Comparison of ENCODE assay signal across 9 cellular contexts in genomic region chr6:127342946-127343752, GRCh38. TPM values are rescaled to one million over a fixed set of nuclear protein-coding genes. Genes with fewer than 3 reads are reported as not detected.
DNase-seq lines count a peak whose midpoint lies in the region; ATAC-seq lines count a peak whose summit lies in the region.
"Had no signal": no experiment of that assay in that cellular context is flagged by ENCODE, and none has a peak within 500 bp of the region (broad histone marks: within the 10 kb centered on the region; RNA-seq: fewer than 3 reads in every experiment).

ECHDC1 (minus strand) TSS chr6:127343609; CDS start chr6:127331028, 12,581 bp downstream.

- CTCF ChIA-PET in activated CD4-positive, alpha-beta memory T cell treated with anti-CD3 and anti-CD28 coated beads, Interleukin-2, amount 10 ng/mL, durations not matched to agents 7 days and 5 days (lab: Charles Lee) = interaction anchor here (0.7 to 1.6 kb wide), 6 partner anchors 10 to 175 kb away, joined by 3 to 10 read pairs (median 4); partner anchors contain the start of gene RNF146

- H2BK5ac ChIP-seq in mesendoderm (ENCODE audit: low read length) = peak within 1 kb of the TSS; percentile 91

- peaks cover 4% of the 10 kb centered on the region for H3K79me1 ChIP-seq in mesendoderm (ENCODE audit: low read length)

- H3K36me3 Mint-ChIP-seq in activated CD4-positive, alpha-beta memory T cell treated with anti-CD3 and anti-CD28 coated beads, Interleukin-2, amount 10 ng/mL, durations not matched to agents 7 days and 5 days (ENCODE audit: low read depth) = no peaks in the 10 kb centered on the region

- no peaks in the 10 kb centered on the region for H3K9me3 ChIP-seq in endocrine pancreas (ENCODE audit: control insufficient read depth, low read length)

- H3K27me3 ChIP-seq in endocrine pancreas (ENCODE audit: control insufficient read depth, insufficient read depth, low read length) = no peaks in the 10 kb centered on the region
- no peaks in the 10 kb centered on the region for H3K27me3 ChIP-seq in mesendoderm (ENCODE audit: insufficient read depth, low read length, poor library complexity)

- H3K4ac ChIP-seq in mesendoderm (ENCODE audit: low read depth, low read length) = peak within 1 kb of the TSS; percentile 49

- H3K9ac ChIP-seq in endocrine pancreas (ENCODE audit: control insufficient read depth, insufficient read depth, low read length) = peak within 1 kb of the TSS; percentile 65
- peak within 1 kb of the TSS; percentile 86 for H3K9ac ChIP-seq in mesendoderm (ENCODE audit: low read length)

- H3K4me3 ChIP-seq in endocrine pancreas (ENCODE audit: control insufficient read depth, insufficient read depth, low read length) (peak within 1 kb of the TSS; percentile 98), mesendoderm (ENCODE audit: low read length) (peak within 1 kb of the TSS; percentile 87)

- peak within 1 kb of the TSS; percentile 68 for H4K5ac ChIP-seq in mesendoderm (ENCODE audit: low read length)

- H3K4me1 Mint-ChIP-seq in activated CD4-positive, alpha-beta memory T cell treated with anti-CD3 and anti-CD28 coated beads, Interleukin-2, amount 10 ng/mL, durations not matched to agents 7 days and 5 days = peaks cover 14% of the 10 kb centered on the region

- no peaks in the 10 kb centered on the region for H3K9me3 Mint-ChIP-seq in activated CD4-positive, alpha-beta memory T cell treated with anti-CD3 and anti-CD28 coated beads, Interleukin-2, amount 10 ng/mL, durations not matched to agents 7 days and 5 days

- H4K8ac ChIP-seq in mesendoderm (ENCODE audit: low read depth, low read length) = peak within 1 kb of the TSS; percentile 86

- H3K79me2 ChIP-seq in mesendoderm (ENCODE audit: control insufficient read depth, insufficient read depth, low read length) = peaks cover 41% of the 10 kb centered on the region

- H3K27ac ChIP-seq in mesendoderm (ENCODE audit: low read depth, low read length) = peak within 1 kb of the TSS; percentile 91

- POLR2A ChIA-PET in activated CD4-positive, alpha-beta memory T cell treated with anti-CD3 and anti-CD28 coated beads, Interleukin-2, amount 10 ng/mL, durations not matched to agents 7 days and 5 days (lab: Charles Lee) = interaction anchor here (0.9 to 2.5 kb wide), 21 partner anchors 10 to 176 kb away, joined by 3 to 15 read pairs (median 4); partner anchors contain the start of genes MTCL3 and RNF146

- H3K36me3 ChIP-seq in endocrine pancreas (ENCODE audit: control insufficient read depth, insufficient read depth, low read length) (no peaks in the 10 kb centered on the region), mesendoderm (ENCODE audit: control insufficient read depth, insufficient read depth, low read length) (no peaks in the 10 kb centered on the region)

- no peak within 1 kb of the TSS for H3K27ac Mint-ChIP-seq in activated CD4-positive, alpha-beta memory T cell treated with anti-CD3 and anti-CD28 coated beads, Interleukin-2, amount 10 ng/mL, durations not matched to agents 7 days and 5 days
- H3K27ac Mint-ChIP-seq: activated naive CD8-positive, alpha-beta T cell had no signal

- H3K18ac ChIP-seq in mesendoderm (ENCODE audit: low read length) = peak within 1 kb of the TSS; percentile 82

- peak within 1 kb of the TSS; percentile 90 for H3K4me2 ChIP-seq in mesendoderm (ENCODE audit: low read length)

- peak within 1 kb of the TSS; percentile 97 for H3K23ac ChIP-seq in mesendoderm (ENCODE audit: low read length)

- H2AK5ac ChIP-seq in mesendoderm (ENCODE audit: low read length) = peak within 1 kb of the TSS; percentile 56

- H3K4me3 Mint-ChIP-seq in activated CD4-positive, alpha-beta memory T cell treated with anti-CD3 and anti-CD28 coated beads, Interleukin-2, amount 10 ng/mL, durations not matched to agents 7 days and 5 days = no peak within 1 kb of the TSS
- H3K4me3 Mint-ChIP-seq: activated naive CD8-positive, alpha-beta T cell had no signal

- H3K4me1 ChIP-seq in endocrine pancreas (ENCODE audit: control insufficient read depth, insufficient read depth, low read length) (peaks cover 5% of the 10 kb centered on the region), mesendoderm (ENCODE audit: control insufficient read depth, low read depth, low read length) (peaks cover 4% of the 10 kb centered on the region)

- no CpG with 5 or more reads among the region's 72 CpGs for WGBS in mesendoderm (ENCODE audit: extremely low coverage, insufficient coverage, low lambda C conversion rate)

- peak; percentile 82 for ATAC-seq in GM19397 (IDR thresholded peaks at IDR 0.05; ENCODE audit: unreplicated experiment)
- ATAC-seq in HG03558 (IDR thresholded peaks at IDR 0.05; ENCODE audit: extremely low read depth, unreplicated experiment) = peak; percentile 45

- H2BK15ac ChIP-seq in mesendoderm (replicated peaks; ENCODE audit: low read depth) = no peak within 1 kb of the TSS

- H3K56ac ChIP-seq in mesendoderm (ENCODE audit: low read length) = peak within 1 kb of the TSS; percentile 95

- DNase-seq in CD1c-positive myeloid dendritic cell (ENCODE audit: extremely low spot score) (peak; percentile 69), NCI-H82 (lab: John Stamatoyannopoulos, UW) (peak; percentile 86), mesendoderm (peak; percentile 82)
- DNase-seq in activated CD4-positive, alpha-beta memory T cell treated with anti-CD3 and anti-CD28 coated beads, Interleukin-2, amount 10 ng/mL, durations not matched to agents 7 days and 5 days = peak; percentile 74
- peak; percentile 55 for DNase-seq in stimulated activated CD8-positive, alpha-beta memory T cell treated with anti-CD3 and anti-CD28 coated beads, Interleukin-12 subunit alpha, Interleukin-12 subunit beta, amount 100 ng/mL, for 4 hours (ENCODE audit: low read depth)

- H2BK120ac ChIP-seq in mesendoderm (ENCODE audit: low read depth, low read length) = no peak within 1 kb of the TSS

- no peaks in the 10 kb centered on the region for H3K27me3 Mint-ChIP-seq in activated CD4-positive, alpha-beta memory T cell treated with anti-CD3 and anti-CD28 coated beads, Interleukin-2, amount 10 ng/mL, durations not matched to agents 7 days and 5 days
- H3K27me3 Mint-ChIP-seq: activated naive CD8-positive, alpha-beta T cell had no signal

RNA-seq across cellular contexts. Expression of gene ECHDC1, which starts in this region (rescaled TPM):
- 10 to 100 TPM; 35.1 to 35.5 TPM for total RNA-seq in activated CD4-positive, alpha-beta memory T cell treated with anti-CD3 and anti-CD28 coated beads, Interleukin-2, amount 10 ng/mL, durations not matched to agents 7 days and 5 days
- polyA plus RNA-seq in mesendoderm (2013, experiment 1 of 2) = 73.5 TPM
- polyA plus RNA-seq in mesendoderm (2013, experiment 2 of 2) = 72.7 TPM

Comparison
In these comparisons a context has a peak if more than half of its experiments do, and no peak if none do; other contexts are left out.
1. Peak in every context shown above with its lines: DNase-seq, ATAC-seq, H3K4me3 ChIP-seq and H3K27ac ChIP-seq.